1 cellular context compared by ENCODE assay signal in genomic region chr17:82870091-82870491, GRCh38.
TF ChIP-seq lines count a peak whose summit lies in the region.

No MANE protein-coding gene starts in this region.

TF ChIP-seq in GM23338, 12 proteins besides CTCF, POLR2A, EP300 and RAD21:
- TF ChIP-seq ZNF331 (CRISPR knock-in tag; IDR thresholded peaks at IDR 0.05; ENCODE audit: low read depth) (no peak), REST (IDR thresholded peaks at IDR 0.05; ENCODE audit: unreplicated experiment) (no peak), EZH2phosphoT487 (IDR thresholded peaks at IDR 0.05; ENCODE audit: unreplicated experiment) (no peak), STAT1 (IDR thresholded peaks at IDR 0.05; ENCODE audit: unreplicated experiment) (no peak), ETS1 (IDR thresholded peaks at IDR 0.05) (no peak), CREB1 (CRISPR knock-in tag; IDR thresholded peaks at IDR 0.05; ENCODE audit: low read depth) (no peak), JUNB (IDR thresholded peaks at IDR 0.05; ENCODE audit: unreplicated experiment) (no peak), ZNF462 (CRISPR knock-in tag; IDR thresholded peaks at IDR 0.05) (no peak), POLR2AphosphoS5 (IDR thresholded peaks at IDR 0.05; ENCODE audit: low read depth) (no peak), NANOG (IDR thresholded peaks at IDR 0.05; ENCODE audit: borderline replicate concordance) (no peak), ZNF114 (CRISPR knock-in tag; IDR thresholded peaks at IDR 0.05) (no peak), EZH2 (IDR thresholded peaks at IDR 0.05; ENCODE audit: low read depth, unreplicated experiment) (no peak)
